In genomic region chr1:7650801-7651200, GRCh38 we compare ENCODE assay signal across 16 cellular contexts.
A peak's percentile ranks its signal among the peaks of the same experiment; 100 is the strongest.
DNase-seq lines count a peak whose midpoint lies in the region; ATAC-seq, FAIRE-seq and TF ChIP-seq lines count a peak whose summit lies in the region.
"Had no signal": no experiment of that assay in that cellular context is flagged by ENCODE, and none has a peak within 500 bp of the region (broad histone marks: within the 10 kb centered on the region; RNA-seq: fewer than 3 reads in every experiment).

No MANE protein-coding gene starts in this region.

- no TSS peak for BruUV-seq in MCF 10A (replicated peaks; lab: Mats Ljungman, UMichigan)

- H3K9me3 Mint-ChIP-seq in nephron progenitor cell (no peaks in the 10 kb centered on the region), MCF 10A (ENCODE audit: unreplicated experiment) (no peaks in the 10 kb centered on the region)
- H3K9me3 Mint-ChIP-seq: CD4-positive, CD25-positive, alpha-beta regulatory T cell; natural killer cell treated with Interleukin-12 subunit alpha and Interleukin-12 subunit beta and Interleukin-15 and Interleukin-18, amount 100 ng/mL, for 72 hours had no signal

- H3K27me3 Mint-ChIP-seq in nephron progenitor cell (ENCODE audit: low read depth, poor library complexity) = peaks cover 6% of the 10 kb centered on the region
- peaks cover 9% of the 10 kb centered on the region for H3K27me3 Mint-ChIP-seq in MCF 10A (ENCODE audit: insufficient read depth, unreplicated experiment)
- H3K27me3 Mint-ChIP-seq: activated CD8-positive, alpha-beta memory T cell treated with anti-CD3 and anti-CD28 coated beads, Interleukin-2, amount 10 ng/mL, durations not matched to agents 7 days and 5 days; CD4-positive, CD25-positive, alpha-beta regulatory T cell; natural killer cell treated with Interleukin-12 subunit alpha and Interleukin-12 subunit beta and Interleukin-15 and Interleukin-18, amount 100 ng/mL, for 72 hours had no signal

- H3K4me1 Mint-ChIP-seq in nephron progenitor cell (peaks cover 25% of the 10 kb centered on the region), MCF 10A (ENCODE audit: insufficient read depth, unreplicated experiment) (no peaks in the 10 kb centered on the region)
- H3K4me1 Mint-ChIP-seq: activated CD8-positive, alpha-beta memory T cell treated with anti-CD3 and anti-CD28 coated beads, Interleukin-2, amount 10 ng/mL, durations not matched to agents 7 days and 5 days had no signal

- DNase-seq in DMS 273 (lab: John Stamatoyannopoulos, UW; ENCODE audit: unreplicated experiment) (peak; percentile 25), DMS 273 treated with DMSO at 0.1 percent for 48 hours (lab: John Stamatoyannopoulos, UW) (no peak), NCI-H1105 treated with DMSO at 0.1 percent for 48 hours (lab: John Stamatoyannopoulos, UW) (peak; percentile 72), RPMI7951 (ENCODE audit: low read depth) (peak; percentile 13), nephron progenitor cell (peak; percentile 46), MCF 10A (ENCODE audit: unreplicated experiment) (no peak), HTR-8/SVneo (ENCODE audit: insufficient read length, low spot score) (no peak)
- DNase-seq: activated CD4-positive, CD25-positive, alpha-beta regulatory T cell; activated CD8-positive, alpha-beta memory T cell treated with anti-CD3 and anti-CD28 coated beads, Interleukin-2, amount 10 ng/mL, durations not matched to agents 7 days and 5 days; CD4-positive, CD25-positive, alpha-beta regulatory T cell; effector CD8-positive, alpha-beta T cell; NCI-H446 had no signal

- no peaks in the 10 kb centered on the region for H3K36me3 Mint-ChIP-seq in nephron progenitor cell (ENCODE audit: low read depth)
- H3K36me3 Mint-ChIP-seq in MCF 10A (ENCODE audit: insufficient read depth, unreplicated experiment) = no peaks in the 10 kb centered on the region
- H3K36me3 Mint-ChIP-seq: activated CD8-positive, alpha-beta memory T cell treated with anti-CD3 and anti-CD28 coated beads, Interleukin-2, amount 10 ng/mL, durations not matched to agents 7 days and 5 days; brain; CD4-positive, CD25-positive, alpha-beta regulatory T cell; natural killer cell treated with Interleukin-12 subunit alpha and Interleukin-12 subunit beta and Interleukin-15 and Interleukin-18, amount 100 ng/mL, for 72 hours had no signal

- intact Hi-C loops in MCF 10A (cut with micrococcal nuclease) = no loop called here

- ATAC-seq in GM18861 (IDR thresholded peaks at IDR 0.05; ENCODE audit: unreplicated experiment) = no peak
- ATAC-seq: activated CD8-positive, alpha-beta memory T cell treated with anti-CD3 and anti-CD28 coated beads, Interleukin-2, amount 10 ng/mL, durations not matched to agents 7 days and 5 days; natural killer cell treated with Interleukin-12 subunit alpha and Interleukin-12 subunit beta and Interleukin-15 and Interleukin-18, amount 100 ng/mL, for 72 hours had no signal

- POLR2A ChIA-PET in MCF 10A (lab: Yijun Ruan, JAX) = no interaction called here

- FAIRE-seq in HTR-8/SVneo (lab: Jason Lieb, UNC) = no peak
- FAIRE-seq: G401.6 had no signal

- CTCF ChIA-PET in MCF 10A (lab: Yijun Ruan, JAX) = interaction anchor here (4.4 kb wide), 1 partner anchor 609 kb away, joined by 79 read pairs; no protein-coding TSS in a partner anchor

- H3K4me3 Mint-ChIP-seq in nephron progenitor cell (no peak overlapping the region), MCF 10A (ENCODE audit: unreplicated experiment) (no peak overlapping the region)
- H3K4me3 Mint-ChIP-seq: activated CD8-positive, alpha-beta memory T cell treated with anti-CD3 and anti-CD28 coated beads, Interleukin-2, amount 10 ng/mL, durations not matched to agents 7 days and 5 days; brain; CD4-positive, CD25-positive, alpha-beta regulatory T cell; natural killer cell treated with Interleukin-12 subunit alpha and Interleukin-12 subunit beta and Interleukin-15 and Interleukin-18, amount 100 ng/mL, for 72 hours had no signal

- H3K27ac Mint-ChIP-seq in nephron progenitor cell = no peak overlapping the region
- H3K27ac Mint-ChIP-seq in MCF 10A (ENCODE audit: low read depth, unreplicated experiment) = no peak overlapping the region
- H3K27ac Mint-ChIP-seq: activated CD8-positive, alpha-beta memory T cell treated with anti-CD3 and anti-CD28 coated beads, Interleukin-2, amount 10 ng/mL, durations not matched to agents 7 days and 5 days; CD4-positive, CD25-positive, alpha-beta regulatory T cell; natural killer cell treated with Interleukin-12 subunit alpha and Interleukin-12 subunit beta and Interleukin-15 and Interleukin-18, amount 100 ng/mL, for 72 hours had no signal

- TF ChIP-seq CTCF in nephron progenitor cell (IDR thresholded peaks at IDR 0.05) = no peak
- TF ChIP-seq CTCF in MCF 10A (IDR thresholded peaks at IDR 0.05; ENCODE audit: unreplicated experiment) = no peak

Comparison
In these comparisons a context has a peak if more than half of its experiments do, and no peak if none do; other contexts are left out.
1. DNase-seq: peak in DMS 273 (single experiment), NCI-H1105 treated with DMSO at 0.1 percent for 48 hours (single experiment), RPMI7951 (single experiment) and nephron progenitor cell (single experiment); none in DMS 273 treated with DMSO at 0.1 percent for 48 hours (single experiment), MCF 10A (single experiment) and HTR-8/SVneo (single experiment).